In the genomic region with DNA sequence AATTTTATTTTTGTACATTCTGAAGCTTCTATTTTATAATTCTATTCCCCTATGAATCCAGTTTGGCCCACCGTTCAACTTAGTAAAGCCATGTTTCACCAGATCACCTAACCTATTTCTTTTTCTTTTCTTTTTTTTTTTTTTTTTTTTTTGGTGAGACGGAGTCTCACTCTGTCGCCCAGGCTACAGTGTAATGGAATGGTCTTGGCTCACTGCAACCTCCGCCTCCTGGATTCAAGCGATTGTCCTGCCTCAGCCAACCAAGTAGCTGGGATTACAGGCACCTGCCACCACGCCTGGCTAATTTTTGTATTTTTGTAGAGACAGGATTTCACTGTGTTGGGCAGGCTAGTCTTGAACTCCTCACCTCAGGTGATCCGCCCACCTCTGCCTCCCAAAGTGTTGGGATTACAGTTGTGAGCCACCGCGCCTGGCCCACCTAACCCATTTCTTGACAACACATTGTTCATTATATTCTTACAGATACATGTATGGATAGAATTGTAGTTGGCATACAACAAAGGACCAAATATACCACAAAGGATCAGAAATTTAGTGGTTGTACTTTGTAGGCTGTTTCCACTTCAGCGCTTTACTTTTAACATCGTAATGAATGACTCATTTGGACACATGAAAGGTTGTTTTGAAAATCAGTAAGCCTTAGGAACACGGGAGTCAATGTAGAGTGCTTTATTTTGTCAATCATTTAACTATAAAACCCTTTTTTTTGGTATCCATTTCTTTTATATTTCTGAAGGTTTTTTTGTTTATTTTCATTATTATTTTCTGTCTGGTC, we compare ENCODE assay signal across 24 cellular contexts.
A peak's percentile ranks its signal among the peaks of the same experiment; 100 is the strongest.
DNase-seq lines count a peak whose midpoint lies in the region; ATAC-seq, FAIRE-seq and TF ChIP-seq lines count a peak whose summit lies in the region.
"Had no signal": no experiment of that assay in that cellular context is flagged by ENCODE, and none has a peak within 500 bp of the region (broad histone marks: within the 10 kb centered on the region; RNA-seq: fewer than 3 reads in every experiment).

No MANE protein-coding gene starts in this region.

- no peaks in the 10 kb centered on the region for H3K4me1 Mint-ChIP-seq in activated CD8-positive, alpha-beta memory T cell treated with anti-CD3 and anti-CD28 coated beads, Interleukin-2, amount 10 ng/mL, durations not matched to agents 7 days and 5 days
- peaks cover under 1% of the 10 kb centered on the region for H3K4me1 Mint-ChIP-seq in activated T-cell treated with anti-CD3 and anti-CD28 coated beads, Interleukin-2, amount 50 U/mL, for 4 hours (ENCODE audit: low read depth)
- H3K4me1 Mint-ChIP-seq: activated naive CD4-positive, alpha-beta T cell treated with anti-CD3 and anti-CD28 coated beads, Interleukin-2, amount 10 ng/mL, durations not matched to agents 7 days and 5 days; CD14-positive monocyte; natural killer cell had no signal

- in situ Hi-C loops in GM12878 (cut with MboI), result no loop called here

- no peak overlapping the region for H3K9ac ChIP-seq in GM12878 (ENCODE audit: control insufficient read depth, insufficient read depth, low read length)

- SMC1A ChIA-PET in GM12878 (lab: Charles Lee; ENCODE audit: uncharacterized antibody, unreplicated experiment), result no interaction called here

- no peaks in the 10 kb centered on the region for H3K36me3 Mint-ChIP-seq in activated CD8-positive, alpha-beta memory T cell treated with anti-CD3 and anti-CD28 coated beads, Interleukin-2, amount 10 ng/mL, durations not matched to agents 7 days and 5 days
- no peaks in the 10 kb centered on the region for H3K36me3 Mint-ChIP-seq in activated T-cell treated with anti-CD3 and anti-CD28 coated beads, Interleukin-2, amount 50 U/mL, for 4 hours (ENCODE audit: insufficient read depth)
- H3K36me3 Mint-ChIP-seq: activated naive CD4-positive, alpha-beta T cell treated with anti-CD3 and anti-CD28 coated beads, Interleukin-2, amount 10 ng/mL, durations not matched to agents 7 days and 5 days; CD14-positive monocyte; natural killer cell; T-cell had no signal

- CTCF ChIA-PET in GM12878 (lab: Yijun Ruan, JAX), result no interaction called here
- CTCF ChIA-PET in activated CD8-positive, alpha-beta memory T cell treated with anti-CD3 and anti-CD28 coated beads, Interleukin-2, amount 10 ng/mL, durations not matched to agents 7 days and 5 days (lab: Charles Lee), result no interaction called here

- intact Hi-C loops in GM12878 (cut with micrococcal nuclease; ENCODE audit: unreplicated experiment), result no loop called here

- H2AFZ ChIP-seq in GM12878 (ENCODE audit: control insufficient read depth, low read depth, low read length), result no peak overlapping the region

- H3K36me3 ChIP-seq in GM12878 (ENCODE audit: control insufficient read depth in 2 of 2, insufficient read depth in 2 of 2, low read length in 1 of 2) (no peaks in the 10 kb centered on the region), gastroesophageal sphincter (no peaks in the 10 kb centered on the region), thoracic aorta (no peaks in the 10 kb centered on the region)
- H3K36me3 ChIP-seq: left ventricle myocardium inferior, pancreas, sigmoid colon had no signal

- H3K4me1 ChIP-seq in GM12878 (ENCODE audit: control insufficient read depth, insufficient read depth, low read length) (no peaks in the 10 kb centered on the region), gastroesophageal sphincter (peaks cover 0 to 26% (median 6%) of the 10 kb centered on the region in 3 donors), thoracic aorta (ENCODE audit: control insufficient read depth in 1 of 2, low read depth in 2 of 2) (peaks cover 10 to 18% of the 10 kb centered on the region in 2 donors)
- H3K4me1 ChIP-seq: left ventricle myocardium inferior, pancreas had no signal

- no peak overlapping the region for H3K27ac ChIP-seq in GM12878 (ENCODE audit: control insufficient read depth, insufficient read depth)
- peak overlapping the region; percentile 80 to 89 (median 85) for H3K27ac ChIP-seq in gastroesophageal sphincter
- peak overlapping the region; percentile 68 to 89 for H3K27ac ChIP-seq in thoracic aorta
- H3K27ac ChIP-seq: left ventricle myocardium inferior had no signal

- RAD21 ChIA-PET in GM12878 (lab: Charles Lee; ENCODE audit: unreplicated experiment), result no interaction called here

- POLR2A ChIA-PET in GM12878 (lab: Charles Lee), result no interaction called here

- no peaks in the 10 kb centered on the region for H3K27me3 Mint-ChIP-seq in activated CD8-positive, alpha-beta memory T cell treated with anti-CD3 and anti-CD28 coated beads, Interleukin-2, amount 10 ng/mL, durations not matched to agents 7 days and 5 days
- peaks cover 3% of the 10 kb centered on the region for H3K27me3 Mint-ChIP-seq in activated T-cell treated with anti-CD3 and anti-CD28 coated beads, Interleukin-2, amount 50 U/mL, for 4 hours (ENCODE audit: low read depth)
- H3K27me3 Mint-ChIP-seq: activated naive CD4-positive, alpha-beta T cell treated with anti-CD3 and anti-CD28 coated beads, Interleukin-2, amount 10 ng/mL, durations not matched to agents 7 days and 5 days had no signal

- no peak for TF ChIP-seq EP300 in GM12878 (IDR thresholded peaks at IDR 0.05; ENCODE audit: borderline replicate concordance in 1 of 2, control insufficient read depth in 1 of 2, low read depth in 2 of 2, low read length in 2 of 2)
- no peak for TF ChIP-seq EP300 in gastroesophageal sphincter (IDR thresholded peaks at IDR 0.05)

- H3K4me3 ChIP-seq in GM12878, result no peak overlapping the region
- H3K4me3 ChIP-seq in gastroesophageal sphincter, result no peak overlapping the region
- H3K4me3 ChIP-seq in thoracic aorta, result no peak overlapping the region
- H3K4me3 ChIP-seq: left ventricle myocardium inferior, pancreas, sigmoid colon had no signal

- no peaks in the 10 kb centered on the region for H3K9me3 Mint-ChIP-seq in activated CD8-positive, alpha-beta memory T cell treated with anti-CD3 and anti-CD28 coated beads, Interleukin-2, amount 10 ng/mL, durations not matched to agents 7 days and 5 days (ENCODE audit: low read depth)
- H3K9me3 Mint-ChIP-seq in activated T-cell treated with anti-CD3 and anti-CD28 coated beads, Interleukin-2, amount 50 U/mL, for 4 hours, result no peaks in the 10 kb centered on the region
- H3K9me3 Mint-ChIP-seq: activated naive CD4-positive, alpha-beta T cell treated with anti-CD3 and anti-CD28 coated beads, Interleukin-2, amount 10 ng/mL, durations not matched to agents 7 days and 5 days; T-cell had no signal

- TF ChIP-seq CTCF in GM12878 (IDR thresholded peaks at IDR 0.05 in 2 of 3, conservative IDR thresholded peaks at IDR 0.05 in 1 of 3; ENCODE audit: control insufficient read depth in 2 of 3, extremely low read depth in 1 of 3, insufficient read depth in 1 of 3, low read depth in 3 of 3, low read length in 3 of 3) (no peak), gastroesophageal sphincter (IDR thresholded peaks at IDR 0.05) (no peak), thoracic aorta (IDR thresholded peaks at IDR 0.05) (no peak)

- no peak for TF ChIP-seq RAD21 in GM12878 (IDR thresholded peaks at IDR 0.05; ENCODE audit: insufficient read depth, low read depth, low read length)

- H3K9me3 ChIP-seq in GM12878 (replicated peaks; ENCODE audit: control insufficient read depth, insufficient read depth, low read length) (no peaks in the 10 kb centered on the region), gastroesophageal sphincter (no peaks in the 10 kb centered on the region), thoracic aorta (no peaks in the 10 kb centered on the region)
- H3K9me3 ChIP-seq: left ventricle myocardium inferior, pancreas, sigmoid colon had no signal

- TF ChIP-seq POLR2A in GM12878 (IDR thresholded peaks at IDR 0.05; ENCODE audit: low read depth, low read length) (no peak), gastroesophageal sphincter (IDR thresholded peaks at IDR 0.05) (no peak), H54 (IDR thresholded peaks at IDR 0.05; ENCODE audit: low read depth, low read length) (no peak)

- H3K27me3 ChIP-seq in GM12878 (replicated peaks in 1 of 2; ENCODE audit: control insufficient read depth in 2 of 2, insufficient read depth in 2 of 2, low read length in 1 of 2) (no peaks in the 10 kb centered on the region), gastroesophageal sphincter (no peaks in the 10 kb centered on the region), thoracic aorta (replicated peaks; ENCODE audit: insufficient read depth) (no peaks in the 10 kb centered on the region)
- H3K27me3 ChIP-seq: pancreas, sigmoid colon had no signal

- no peaks in the 10 kb centered on the region for H4K20me1 ChIP-seq in GM12878 (ENCODE audit: control insufficient read depth, insufficient read depth)

- FAIRE-seq in GM12878 (lab: Jason Lieb, UNC) (no peak), H54 (lab: Jason Lieb, UNC) (no peak)
- FAIRE-seq: pancreas, urothelium cell line had no signal

- H3K4me3 Mint-ChIP-seq in activated CD8-positive, alpha-beta memory T cell treated with anti-CD3 and anti-CD28 coated beads, Interleukin-2, amount 10 ng/mL, durations not matched to agents 7 days and 5 days, result no peak overlapping the region
- no peak overlapping the region for H3K4me3 Mint-ChIP-seq in activated T-cell treated with anti-CD3 and anti-CD28 coated beads, Interleukin-2, amount 50 U/mL, for 4 hours
- H3K4me3 Mint-ChIP-seq: activated naive CD4-positive, alpha-beta T cell treated with anti-CD3 and anti-CD28 coated beads, Interleukin-2, amount 10 ng/mL, durations not matched to agents 7 days and 5 days; CD14-positive monocyte; natural killer cell; T-cell had no signal

- DNase-seq in M059J (ENCODE audit: low read depth) (peak; percentile 65), GM12878 (ENCODE audit: low read depth, low spot score) (no peak), thoracic aorta (ENCODE audit: low spot score) (no peak), H54 (ENCODE audit: insufficient read length, low spot score) (no peak)
- no peak for DNase-seq in activated CD8-positive, alpha-beta memory T cell treated with anti-CD3 and anti-CD28 coated beads, Interleukin-2, amount 10 ng/mL, durations not matched to agents 7 days and 5 days
- no peak for DNase-seq in activated T-cell treated with anti-CD3 and anti-CD28 coated beads, Interleukin-2, amount 50 U/mL, for 4 hours
- no peak for DNase-seq in stimulated activated CD4-positive, alpha-beta T cell treated with anti-CD3 and anti-CD28 coated beads, Interleukin-12 subunit alpha, Interleukin-12 subunit beta, amount 100 ng/mL, for 4 hours
- DNase-seq: activated CD4-positive, alpha-beta T cell treated with anti-CD3 and anti-CD28 coated beads for 4 hours; activated naive CD4-positive, alpha-beta T cell treated with anti-CD3 and anti-CD28 coated beads, Interleukin-2, amount 10 ng/mL, durations not matched to agents 7 days and 5 days; anterior cingulate cortex; DMS153; effector CD8-positive, alpha-beta T cell; left ventricle myocardium inferior; midbrain; natural killer cell; NCI-H1930; NCI-H82; pancreas; SIG-M5; sigmoid colon; T-cell had no signal

- no TSS peak for BruUV-seq in GM12878 (replicated peaks; lab: Mats Ljungman, UMichigan)

- 63% methylated on average over 10 of the region's 12 CpGs for WGBS in GM12878 (ENCODE audit: insufficient coverage, insufficient replicate concordance, low lambda C conversion rate, missing lambda C conversion rate)
- WGBS in gastroesophageal sphincter (ENCODE audit: low coverage in 1 of 2), 2 donors, result 33 to 36% methylated on average over 5 to 6 of the region's 12 CpGs

- H3K4me2 ChIP-seq in GM12878 (ENCODE audit: control insufficient read depth, insufficient read depth), result no peak overlapping the region

- no peaks in the 10 kb centered on the region for H3K79me2 ChIP-seq in GM12878 (ENCODE audit: control insufficient read depth, insufficient read depth, low read length)

- H3K27ac Mint-ChIP-seq in activated CD8-positive, alpha-beta memory T cell treated with anti-CD3 and anti-CD28 coated beads, Interleukin-2, amount 10 ng/mL, durations not matched to agents 7 days and 5 days, result no peak overlapping the region
- H3K27ac Mint-ChIP-seq: activated naive CD4-positive, alpha-beta T cell treated with anti-CD3 and anti-CD28 coated beads, Interleukin-2, amount 10 ng/mL, durations not matched to agents 7 days and 5 days; CD14-positive monocyte; natural killer cell; T-cell had no signal

- ATAC-seq in GM12878, result peak; percentile 22
- ATAC-seq in gastroesophageal sphincter, result peak; percentile 62
- peak; percentile 3 for ATAC-seq in thoracic aorta (ENCODE audit: insufficient number of reproducible peaks, low FRiP score, low read depth)
- ATAC-seq in activated CD8-positive, alpha-beta memory T cell treated with anti-CD3 and anti-CD28 coated beads, Interleukin-2, amount 10 ng/mL, durations not matched to agents 7 days and 5 days, result no peak
- no peak for ATAC-seq in activated T-cell treated with anti-CD3 and anti-CD28 coated beads, Interleukin-2, amount 50 U/mL, for 4 hours
- ATAC-seq: natural killer cell, T-cell had no signal

Comparison
In these comparisons a context has a peak if more than half of its experiments do, and no peak if none do; other contexts are left out.
1. ATAC-seq: peak in GM12878 (single experiment), gastroesophageal sphincter (single experiment) and thoracic aorta (single experiment); none in activated CD8-positive, alpha-beta memory T cell treated with anti-CD3 and anti-CD28 coated beads, Interleukin-2, amount 10 ng/mL, durations not matched to agents 7 days and 5 days (single experiment) and activated T-cell treated with anti-CD3 and anti-CD28 coated beads, Interleukin-2, amount 50 U/mL, for 4 hours (0 of 2).